11 cellular contexts compared by ENCODE assay signal in the genomic region with DNA sequence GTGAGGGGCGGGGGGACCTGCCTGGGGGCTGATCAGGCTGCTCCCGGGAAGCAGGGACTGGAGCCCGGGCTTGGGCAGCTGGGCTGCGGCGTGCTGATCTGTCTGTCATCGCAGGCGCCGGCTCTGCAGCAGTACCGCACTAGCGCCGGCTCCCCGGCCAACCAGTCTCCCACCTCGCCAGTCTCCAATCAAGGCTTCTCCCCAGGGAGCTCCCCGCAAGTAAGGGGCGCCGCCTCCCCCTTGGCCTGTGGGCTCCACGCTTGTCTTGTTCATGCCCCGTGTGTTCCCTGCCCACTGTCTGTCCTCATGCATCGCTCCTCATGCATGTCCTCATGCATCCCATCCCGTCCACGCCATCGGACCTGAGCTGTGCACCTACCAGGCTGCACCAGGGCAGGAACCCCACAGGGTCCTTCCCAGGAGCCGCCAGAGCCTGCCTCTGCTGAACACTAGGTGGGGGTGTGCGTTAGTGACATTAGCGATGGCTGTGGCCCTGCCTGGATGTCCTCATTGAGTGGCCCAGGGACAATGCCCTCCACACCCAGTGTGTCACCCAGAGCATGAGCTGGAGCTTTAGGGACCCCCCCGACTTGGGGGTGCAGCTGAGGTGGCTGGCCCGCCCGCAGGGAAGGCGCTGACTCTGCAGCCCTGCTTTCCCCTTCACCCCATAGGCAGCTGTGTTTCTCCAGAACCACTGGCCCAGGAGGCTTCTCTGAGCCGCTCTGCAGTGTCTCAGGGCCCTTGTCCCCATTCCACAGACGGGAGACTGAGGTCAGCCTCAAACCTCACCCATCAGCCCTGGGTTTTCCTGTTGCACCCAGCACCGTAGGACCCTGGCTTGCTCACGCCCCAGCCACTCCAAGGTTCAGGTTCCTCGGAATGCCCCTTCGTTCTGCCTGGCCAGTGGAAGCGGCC. TPM values are rescaled to one million over a fixed set of nuclear protein-coding genes. Genes with fewer than 3 reads are reported as not detected.
DNase-seq lines count a peak whose midpoint lies in the region; ATAC-seq and TF ChIP-seq lines count a peak whose summit lies in the region.
"Had no signal": no experiment of that assay in that cellular context is flagged by ENCODE, and none has a peak within 500 bp of the region (broad histone marks: within the 10 kb centered on the region; RNA-seq: fewer than 3 reads in every experiment).

No MANE protein-coding gene starts in this region.

- H2AFZ ChIP-seq in OCI-LY7 (ENCODE audit: low read length) (no peak overlapping the region), fibroblast of lung (ENCODE audit: low read length) (no peak overlapping the region)

- H4K20me1 ChIP-seq in OCI-LY7 (ENCODE audit: insufficient read depth, low read length) (no peaks in the 10 kb centered on the region), fibroblast of lung (ENCODE audit: control insufficient read depth, extremely low read depth, insufficient read depth, low read length) (no peaks in the 10 kb centered on the region)

- intact Hi-C loops in OCI-LY7 (cut with micrococcal nuclease; ENCODE audit: unreplicated experiment) = loop anchor here (5.0 kb wide), 1 partner anchor 76 kb away; no protein-coding TSS in a partner anchor
- intact Hi-C loops in breast epithelium (cut with DNase I; ENCODE audit: low total_unique reads) = no loop called here

- no peak for DNase-seq in AG04449 (ENCODE audit: low read depth, low spot score)
- no peak for DNase-seq in GM10266 (ENCODE audit: extremely low spot score)
- DNase-seq in OCI-LY7 (ENCODE audit: low spot score) = peak; percentile 41
- no peak for DNase-seq in fibroblast of lung (ENCODE audit: low read depth in 2 of 2)
- DNase-seq in stimulated activated CD4-positive, alpha-beta T cell treated with anti-CD3 and anti-CD28 coated beads, Interleukin-4, amount 100 ng/mL, for 24 hours = no peak
- no peak for DNase-seq in breast epithelium (ENCODE audit: low spot score in 2 of 2)
- DNase-seq in UCSD-AML1 (lab: John Stamatoyannopoulos, UW; ENCODE audit: unreplicated experiment) = no peak
- DNase-seq: activated CD4-positive, alpha-beta T cell treated with anti-CD3 and anti-CD28 coated beads for 1 hour; Calu3; NCI-H524 treated with DMSO at 0.1 percent for 48 hours had no signal

- H3K27ac ChIP-seq in OCI-LY7 (ENCODE audit: low read depth, low read length, poor library complexity, severe bottlenecking) = no peak overlapping the region
- no peak overlapping the region for H3K27ac ChIP-seq in fibroblast of lung (ENCODE audit: insufficient read depth, low read length)
- no peak overlapping the region for H3K27ac ChIP-seq in breast epithelium

- peak; percentile 23 for TF ChIP-seq CTCF in AG04449 (IDR thresholded peaks at IDR 0.05; ENCODE audit: insufficient read depth, low read length, missing control alignments)
- TF ChIP-seq CTCF in GM10266 (IDR thresholded peaks at IDR 0.05; ENCODE audit: control insufficient read depth, insufficient read depth, low read depth, missing control alignments) = peak; percentile 22
- TF ChIP-seq CTCF in OCI-LY7 (conservative IDR thresholded peaks at IDR 0.05; ENCODE audit: low read length) = peak; percentile 71
- peak; percentile 4 to 21 for TF ChIP-seq CTCF in fibroblast of lung (conservative IDR thresholded peaks at IDR 0.05 in 1 of 2, IDR thresholded peaks at IDR 0.05 in 1 of 2; ENCODE audit: low read depth in 1 of 2, low read length in 2 of 2)
- TF ChIP-seq CTCF in breast epithelium (IDR thresholded peaks at IDR 0.05) = no peak

- H3K9me2 ChIP-seq in OCI-LY7 (ENCODE audit: insufficient read depth, low read length) = no peaks in the 10 kb centered on the region

- H3K79me2 ChIP-seq in OCI-LY7 (ENCODE audit: insufficient read depth, low read depth, low read length) (no peaks in the 10 kb centered on the region), fibroblast of lung (ENCODE audit: control insufficient read depth, insufficient read depth, low read length) (no peaks in the 10 kb centered on the region)

- POLR2A ChIA-PET in AG04449 (lab: Yijun Ruan, JAX) = no interaction called here
- POLR2A ChIA-PET in OCI-LY7 (lab: Charles Lee) = interaction anchor here (0.5 kb wide), 1 partner anchor 215 kb away, joined by 7 read pairs; no protein-coding TSS in a partner anchor

- ATAC-seq in GM21619 (IDR thresholded peaks at IDR 0.05; ENCODE audit: unreplicated experiment) = no peak

- no TSS peak for BruUV-seq in OCI-LY7 (replicated peaks; lab: Mats Ljungman, UMichigan)

- H3K4me1 ChIP-seq in OCI-LY7 (ENCODE audit: insufficient read depth, low read length, poor library complexity, severe bottlenecking) (no peaks in the 10 kb centered on the region), fibroblast of lung (ENCODE audit: control insufficient read depth, extremely low read depth, insufficient read depth, low read length) (peaks cover 10% of the 10 kb centered on the region), breast epithelium (no peaks in the 10 kb centered on the region)

- H3K9me3 ChIP-seq in OCI-LY7 (ENCODE audit: low read length) (no peaks in the 10 kb centered on the region), fibroblast of lung (ENCODE audit: control insufficient read depth, insufficient read depth, low read depth, low read length) (no peaks in the 10 kb centered on the region), breast epithelium (no peaks in the 10 kb centered on the region)

- CTCF ChIA-PET in AG04449 (lab: Yijun Ruan, JAX) = interaction anchor here (0.5 to 1.1 kb wide), 2 partner anchors 13 to 76 kb away, joined by 3 read pairs; no protein-coding TSS in a partner anchor
- CTCF ChIA-PET in OCI-LY7 (lab: Charles Lee; ENCODE audit: unreplicated experiment) = interaction anchor here (1.0 kb wide), 1 partner anchor 76 kb away, joined by 4 read pairs; no protein-coding TSS in a partner anchor

- H3K27me3 ChIP-seq in fibroblast of lung (ENCODE audit: control insufficient read depth, insufficient read depth, low read length) (no peaks in the 10 kb centered on the region), breast epithelium (no peaks in the 10 kb centered on the region)

- H3K9ac ChIP-seq in fibroblast of lung (ENCODE audit: insufficient read depth, low read length) = no peak overlapping the region

- H3K4me3 ChIP-seq in AG04449 (ENCODE audit: low read depth, low read length) (no peak overlapping the region), OCI-LY7 (ENCODE audit: low read depth, low read length, poor library complexity, severe bottlenecking) (no peak overlapping the region), fibroblast of lung (replicated peaks in 1 of 4; ENCODE audit: control extremely low read depth in 1 of 4, insufficient read depth in 1 of 4, low read depth in 3 of 4, low read length in 4 of 4) (no peak overlapping the region), breast epithelium (no peak overlapping the region)

- TF ChIP-seq POLR2A in breast epithelium (IDR thresholded peaks at IDR 0.05) = no peak

- H3K4me2 ChIP-seq in OCI-LY7 (ENCODE audit: low read length) (no peak overlapping the region), fibroblast of lung (ENCODE audit: extremely low read depth, insufficient read depth, low read length) (no peak overlapping the region)

- H3K36me3 ChIP-seq in OCI-LY7 (ENCODE audit: insufficient read depth, low read length) (no peaks in the 10 kb centered on the region), fibroblast of lung (ENCODE audit: control insufficient read depth, insufficient read depth, low read length) (no peaks in the 10 kb centered on the region), breast epithelium (no peaks in the 10 kb centered on the region)

RNA-seq across cellular contexts. Expression of a gene that starts 19.5 kb away (rescaled TPM):
- total RNA-seq in OCI-LY7 (2014; rRNA removed; shearing (Covaris generic)) = not detected in 2 replicates
- total RNA-seq in OCI-LY7 (2022) (not detected in 2 replicates), fibroblast of lung (0.17 and 0.26 TPM in 2 replicates), breast epithelium (1 to 10 TPM; 1.0 to 4.9 (median 2.2) TPM)
- 0.05 and 0.11 TPM in 2 replicates for polyA plus RNA-seq in fibroblast of lung
- 0.08 and 0.16 TPM in 2 replicates for polyA plus RNA-seq in fibroblast of lung (2012)
- not detected in 2 replicates for polyA minus RNA-seq in fibroblast of lung (ENCODE audit: low replicate concordance)
- total RNA-seq: Calu3 had no signal

Comparison
In these comparisons a context has a peak if more than half of its experiments do, and no peak if none do; other contexts are left out.
1. CTCF ChIP-seq: peak in AG04449 (single experiment), GM10266 (single experiment), OCI-LY7 (single experiment) and fibroblast of lung (2 of 2); none in breast epithelium (0 of 3).